ENCODE assay signal across 1 cellular context in genomic region chr5:140400730-140401361, GRCh38.
TF ChIP-seq lines count a peak whose summit lies in the region.

No MANE protein-coding gene starts in this region.

TF ChIP-seq in HepG2, 621 proteins besides CTCF, POLR2A, EP300 and RAD21 (continued from another document and continues in another):
- no peak; the same call in 1 of the 2 replicates for TF ChIP-seq ZNF318 (CRISPR knock-in tag; IDR thresholded peaks at IDR 0.05)
- peak; percentile 85; the same call in 1 of the 2 replicates for TF ChIP-seq AKAP8 (CRISPR knock-in tag; IDR thresholded peaks at IDR 0.05)
- TF ChIP-seq IKZF4 (CRISPR knock-in tag; IDR thresholded peaks at IDR 0.05; ENCODE audit: borderline replicate concordance, low read depth, not compliant biosample characterization), result no peak
- TF ChIP-seq SRF (IDR thresholded peaks at IDR 0.05; ENCODE audit: low read depth, low read length), result no peak
- TF ChIP-seq, protein P1, sequence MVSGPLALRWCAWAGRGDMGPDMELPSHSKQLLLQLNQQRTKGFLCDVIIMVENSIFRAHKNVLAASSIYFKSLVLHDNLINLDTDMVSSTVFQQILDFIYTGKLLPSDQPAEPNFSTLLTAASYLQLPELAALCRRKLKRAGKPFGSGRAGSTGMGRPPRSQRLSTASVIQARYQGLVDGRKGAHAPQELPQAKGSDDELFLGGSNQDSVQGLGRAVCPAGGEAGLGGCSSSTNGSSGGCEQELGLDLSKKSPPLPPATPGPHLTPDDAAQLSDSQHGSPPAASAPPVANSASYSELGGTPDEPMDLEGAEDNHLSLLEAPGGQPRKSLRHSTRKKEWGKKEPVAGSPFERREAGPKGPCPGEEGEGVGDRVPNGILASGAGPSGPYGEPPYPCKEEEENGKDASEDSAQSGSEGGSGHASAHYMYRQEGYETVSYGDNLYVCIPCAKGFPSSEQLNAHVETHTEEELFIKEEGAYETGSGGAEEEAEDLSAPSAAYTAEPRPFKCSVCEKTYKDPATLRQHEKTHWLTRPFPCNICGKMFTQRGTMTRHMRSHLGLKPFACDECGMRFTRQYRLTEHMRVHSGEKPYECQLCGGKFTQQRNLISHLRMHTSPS (CRISPR knock-in tag; IDR thresholded peaks at IDR 0.05; ENCODE audit: low read depth), result peak; percentile 54; the same call in 1 of the 2 replicates
- TF ChIP-seq ELK4 (CRISPR knock-in tag; IDR thresholded peaks at IDR 0.05; ENCODE audit: borderline replicate concordance), result 0 out of 2 replicates have a peak, but pooled peaks have one; percentile 54
- TF ChIP-seq HIVEP1 (CRISPR knock-in tag; IDR thresholded peaks at IDR 0.05), result peak; percentile 81
- TF ChIP-seq MEIS1 (CRISPR knock-in tag; IDR thresholded peaks at IDR 0.05; ENCODE audit: borderline replicate concordance), result 0 out of 2 replicates have a peak, but pooled peaks have one; percentile 24
- TF ChIP-seq ZXDC (CRISPR knock-in tag; IDR thresholded peaks at IDR 0.05), result peak; percentile 91
- peak; percentile 56; the same call in 1 of the 2 replicates for TF ChIP-seq ZNF7 (CRISPR knock-in tag; IDR thresholded peaks at IDR 0.05)
- no peak for TF ChIP-seq MZF1 (CRISPR knock-in tag; IDR thresholded peaks at IDR 0.05; ENCODE audit: borderline replicate concordance)
- TF ChIP-seq BHLHE40 (IDR thresholded peaks at IDR 0.05; ENCODE audit: low read length), result no peak
- TF ChIP-seq ZKSCAN8 (CRISPR knock-in tag; IDR thresholded peaks at IDR 0.05; ENCODE audit: borderline replicate concordance), result peak; percentile 72; the same call in 1 of the 2 replicates
- peak; percentile 72 for TF ChIP-seq ZNF891 (CRISPR knock-in tag; IDR thresholded peaks at IDR 0.05)
- TF ChIP-seq, protein P2, sequence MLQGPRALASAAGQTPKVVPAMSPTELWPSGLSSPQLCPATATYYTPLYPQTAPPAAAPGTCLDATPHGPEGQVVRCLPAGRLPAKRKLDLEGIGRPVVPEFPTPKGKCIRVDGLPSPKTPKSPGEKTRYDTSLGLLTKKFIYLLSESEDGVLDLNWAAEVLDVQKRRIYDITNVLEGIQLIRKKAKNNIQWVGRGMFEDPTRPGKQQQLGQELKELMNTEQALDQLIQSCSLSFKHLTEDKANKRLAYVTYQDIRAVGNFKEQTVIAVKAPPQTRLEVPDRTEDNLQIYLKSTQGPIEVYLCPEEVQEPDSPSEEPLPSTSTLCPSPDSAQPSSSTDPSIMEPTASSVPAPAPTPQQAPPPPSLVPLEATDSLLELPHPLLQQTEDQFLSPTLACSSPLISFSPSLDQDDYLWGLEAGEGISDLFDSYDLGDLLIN (CRISPR knock-in tag; IDR thresholded peaks at IDR 0.05; ENCODE audit: borderline replicate concordance), result peak; percentile 60; the same call in 1 of the 2 replicates
- TF ChIP-seq ZNF570 (CRISPR knock-in tag; IDR thresholded peaks at IDR 0.05; ENCODE audit: borderline replicate concordance), result no peak
- peak; percentile 82; the same call in 1 of the 2 replicates for TF ChIP-seq MTF1 (CRISPR knock-in tag; IDR thresholded peaks at IDR 0.05)
- TF ChIP-seq, protein P3, sequence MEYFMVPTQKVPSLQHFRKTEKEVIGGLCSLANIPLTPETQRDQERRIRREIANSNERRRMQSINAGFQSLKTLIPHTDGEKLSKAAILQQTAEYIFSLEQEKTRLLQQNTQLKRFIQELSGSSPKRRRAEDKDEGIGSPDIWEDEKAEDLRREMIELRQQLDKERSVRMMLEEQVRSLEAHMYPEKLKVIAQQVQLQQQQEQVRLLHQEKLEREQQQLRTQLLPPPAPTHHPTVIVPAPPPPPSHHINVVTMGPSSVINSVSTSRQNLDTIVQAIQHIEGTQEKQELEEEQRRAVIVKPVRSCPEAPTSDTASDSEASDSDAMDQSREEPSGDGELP (IDR thresholded peaks at IDR 0.05; ENCODE audit: borderline replicate concordance, low read depth), result no peak
- TF ChIP-seq KLF11 (CRISPR knock-in tag; IDR thresholded peaks at IDR 0.05), result no peak
- no peak for TF ChIP-seq RARG (CRISPR knock-in tag; IDR thresholded peaks at IDR 0.05; ENCODE audit: low read depth)
- no peak; the same call in 1 of the 2 replicates for TF ChIP-seq TARDBP (CRISPR knock-in tag; IDR thresholded peaks at IDR 0.05)
- TF ChIP-seq ZFP36L1 (CRISPR knock-in tag; IDR thresholded peaks at IDR 0.05), result no peak
- TF ChIP-seq ZNF124 (CRISPR knock-in tag; IDR thresholded peaks at IDR 0.05), result 0 out of 2 replicates have a peak, but pooled peaks have one; percentile 80
- TF ChIP-seq ZNF567 (CRISPR knock-in tag; IDR thresholded peaks at IDR 0.05; ENCODE audit: borderline replicate concordance), result peak; percentile 82; the same call in 1 of the 2 replicates
- TF ChIP-seq ZBTB3 (CRISPR knock-in tag; IDR thresholded peaks at IDR 0.05; ENCODE audit: borderline replicate concordance, low read depth), result no peak
- TF ChIP-seq ZNF703 (CRISPR knock-in tag; IDR thresholded peaks at IDR 0.05; ENCODE audit: borderline replicate concordance), result no peak
- peak; percentile 54 for TF ChIP-seq ZNF788 (CRISPR knock-in tag; IDR thresholded peaks at IDR 0.05; ENCODE audit: borderline replicate concordance)
- no peak for TF ChIP-seq EED (CRISPR knock-in tag; IDR thresholded peaks at IDR 0.05)
- TF ChIP-seq ZNF784 (CRISPR knock-in tag; IDR thresholded peaks at IDR 0.05; ENCODE audit: borderline replicate concordance), result peak; percentile 86; the same call in 1 of the 2 replicates
- peak; percentile 88 for TF ChIP-seq TGIF2 (CRISPR knock-in tag; IDR thresholded peaks at IDR 0.05)
- no peak for TF ChIP-seq PCBP2 (optimal IDR thresholded peaks at IDR 0.05; ENCODE audit: low read depth, low read length, poor library complexity, severe bottlenecking)
- TF ChIP-seq ZSCAN30 (CRISPR knock-in tag; IDR thresholded peaks at IDR 0.05), result peak; percentile 84; the same call in 1 of the 2 replicates
- TF ChIP-seq, protein P4, sequence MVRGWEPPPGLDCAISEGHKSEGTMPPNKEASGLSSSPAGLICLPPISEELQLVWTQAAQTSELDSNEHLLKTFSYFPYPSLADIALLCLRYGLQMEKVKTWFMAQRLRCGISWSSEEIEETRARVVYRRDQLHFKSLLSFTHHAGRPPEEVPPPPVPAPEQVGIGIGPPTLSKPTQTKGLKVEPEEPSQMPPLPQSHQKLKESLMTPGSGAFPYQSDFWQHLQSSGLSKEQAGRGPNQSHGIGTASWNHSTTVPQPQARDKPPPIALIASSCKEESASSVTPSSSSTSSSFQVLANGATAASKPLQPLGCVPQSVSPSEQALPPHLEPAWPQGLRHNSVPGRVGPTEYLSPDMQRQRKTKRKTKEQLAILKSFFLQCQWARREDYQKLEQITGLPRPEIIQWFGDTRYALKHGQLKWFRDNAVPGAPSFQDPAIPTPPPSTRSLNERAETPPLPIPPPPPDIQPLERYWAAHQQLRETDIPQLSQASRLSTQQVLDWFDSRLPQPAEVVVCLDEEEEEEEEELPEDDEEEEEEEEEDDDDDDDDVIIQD (CRISPR knock-in tag; IDR thresholded peaks at IDR 0.05; ENCODE audit: low read depth), result no peak
- no peak; the same call in none of the 2 replicates for TF ChIP-seq ZHX1 (CRISPR knock-in tag; IDR thresholded peaks at IDR 0.05; ENCODE audit: low read depth)
- TF ChIP-seq HOXA9 (CRISPR knock-in tag; IDR thresholded peaks at IDR 0.05; ENCODE audit: borderline replicate concordance), result 0 out of 2 replicates have a peak, but pooled peaks have one; percentile 20
